ENCODE assay signal across 11 cellular contexts in genomic region chr17:16442141-16442540, GRCh38. TPM values are rescaled to one million over a fixed set of nuclear protein-coding genes. Genes with fewer than 3 reads are reported as not detected.
DNase-seq lines count a peak whose midpoint lies in the region; ATAC-seq and TF ChIP-seq lines count a peak whose summit lies in the region.
"Had no signal": no experiment of that assay in that cellular context is flagged by ENCODE, and none has a peak within 500 bp of the region (broad histone marks: within the 10 kb centered on the region; RNA-seq: fewer than 3 reads in every experiment).

No MANE protein-coding gene starts in this region.

- no peak overlapping the region for H3K27ac Mint-ChIP-seq in activated naive CD4-positive, alpha-beta T cell treated with anti-CD3 and anti-CD28 coated beads, Interleukin-2, amount 10 ng/mL, durations not matched to agents 7 days and 5 days
- H3K27ac Mint-ChIP-seq in stimulated activated memory B cell treated with anti-CD40 and anti-IgM and Interleukin-4, amounts not matched to agents 10 μg/mL and 1 μg/mL and 100 μg/mL, for 72 hours: peak overlapping the region; percentile 37

- peak overlapping the region; percentile 6 for H3K4me3 Mint-ChIP-seq in activated naive CD4-positive, alpha-beta T cell treated with anti-CD3 and anti-CD28 coated beads, Interleukin-2, amount 10 ng/mL, durations not matched to agents 7 days and 5 days
- H3K4me3 Mint-ChIP-seq in stimulated activated memory B cell treated with anti-CD40 and anti-IgM and Interleukin-4, amounts not matched to agents 10 μg/mL and 1 μg/mL and 100 μg/mL, for 72 hours: peak overlapping the region; percentile 58

- H3F3A ChIP-seq in PC-3 (ENCODE audit: low read length, unreplicated experiment): peaks cover 40% of the 10 kb centered on the region

- H3K4me2 ChIP-seq in PC-3 (ENCODE audit: low read length): peak overlapping the region; percentile 86

- POLR2A ChIA-PET in PC-3 (lab: Charles Lee; ENCODE audit: unreplicated experiment): no interaction called here

- no peaks in the 10 kb centered on the region for H3K9me2 ChIP-seq in PC-3 (replicated peaks; ENCODE audit: low read length)

- H3K27ac ChIP-seq in PC-3 (ENCODE audit: low read length) (no peak overlapping the region), coronary artery (no peak overlapping the region), gastroesophageal sphincter (no peak overlapping the region)

- no peak for TF ChIP-seq EP300 in gastroesophageal sphincter (IDR thresholded peaks at IDR 0.05)

- 93% methylated on average over 1 of the region's 1 CpG; no CpG with 5 or more reads in 1 of the 2 donors for WGBS in gastroesophageal sphincter (ENCODE audit: low coverage in 1 of 2), 2 donors

- TF ChIP-seq CTCF in PC-3 (conservative IDR thresholded peaks at IDR 0.05; ENCODE audit: low read depth, low read length) (no peak), coronary artery (IDR thresholded peaks at IDR 0.05) (no peak), gastroesophageal sphincter (IDR thresholded peaks at IDR 0.05) (no peak)

- BruUV-seq in PC-3 (replicated peaks; lab: Mats Ljungman, UMichigan): no TSS peak

- no peaks in the 10 kb centered on the region for H3K27me3 Mint-ChIP-seq in activated naive CD4-positive, alpha-beta T cell treated with anti-CD3 and anti-CD28 coated beads, Interleukin-2, amount 10 ng/mL, durations not matched to agents 7 days and 5 days
- no peaks in the 10 kb centered on the region for H3K27me3 Mint-ChIP-seq in stimulated activated memory B cell treated with anti-CD40 and anti-IgM and Interleukin-4, amounts not matched to agents 10 μg/mL and 1 μg/mL and 100 μg/mL, for 72 hours

- ATAC-seq in PC-3 (no peak), gastroesophageal sphincter (no peak)
- no peak for ATAC-seq in stimulated activated memory B cell treated with anti-CD40 and anti-IgM and Interleukin-4, amounts not matched to agents 10 μg/mL and 1 μg/mL and 100 μg/mL, for 72 hours
- ATAC-seq: Right ventricle myocardium inferior had no signal

- no peaks in the 10 kb centered on the region for H3K9me3 Mint-ChIP-seq in activated naive CD4-positive, alpha-beta T cell treated with anti-CD3 and anti-CD28 coated beads, Interleukin-2, amount 10 ng/mL, durations not matched to agents 7 days and 5 days
- H3K9me3 Mint-ChIP-seq in stimulated activated memory B cell treated with anti-CD40 and anti-IgM and Interleukin-4, amounts not matched to agents 10 μg/mL and 1 μg/mL and 100 μg/mL, for 72 hours: no peaks in the 10 kb centered on the region

- intact Hi-C loops in PC-3 (cut with micrococcal nuclease): no loop called here

- peaks cover 50% of the 10 kb centered on the region for H3K4me1 Mint-ChIP-seq in activated naive CD4-positive, alpha-beta T cell treated with anti-CD3 and anti-CD28 coated beads, Interleukin-2, amount 10 ng/mL, durations not matched to agents 7 days and 5 days
- H3K4me1 Mint-ChIP-seq in stimulated activated memory B cell treated with anti-CD40 and anti-IgM and Interleukin-4, amounts not matched to agents 10 μg/mL and 1 μg/mL and 100 μg/mL, for 72 hours: peaks cover 51% of the 10 kb centered on the region

- no peaks in the 10 kb centered on the region for H3K9me3 ChIP-seq in PC-3 (ENCODE audit: low read length)
- no peaks in the 10 kb centered on the region for H3K9me3 ChIP-seq in gastroesophageal sphincter
- H3K9me3 ChIP-seq: tibial nerve had no signal

- no peak for TF ChIP-seq POLR2A in gastroesophageal sphincter (IDR thresholded peaks at IDR 0.05)

- peaks cover 45% of the 10 kb centered on the region for H3K79me2 ChIP-seq in PC-3 (ENCODE audit: low read length)

- no peak overlapping the region for H3K9ac ChIP-seq in PC-3 (ENCODE audit: low read length)

- H3K27me3 ChIP-seq in PC-3 (ENCODE audit: low read length) (no peaks in the 10 kb centered on the region), gastroesophageal sphincter (no peaks in the 10 kb centered on the region)
- H3K27me3 ChIP-seq: tibial nerve had no signal

- no peak overlapping the region for H2AFZ ChIP-seq in PC-3 (ENCODE audit: low read length)

- peaks cover 55% of the 10 kb centered on the region for H3K36me3 Mint-ChIP-seq in activated naive CD4-positive, alpha-beta T cell treated with anti-CD3 and anti-CD28 coated beads, Interleukin-2, amount 10 ng/mL, durations not matched to agents 7 days and 5 days
- peaks cover 55% of the 10 kb centered on the region for H3K36me3 Mint-ChIP-seq in stimulated activated memory B cell treated with anti-CD40 and anti-IgM and Interleukin-4, amounts not matched to agents 10 μg/mL and 1 μg/mL and 100 μg/mL, for 72 hours

- CTCF ChIA-PET in activated naive CD4-positive, alpha-beta T cell treated with anti-CD3 and anti-CD28 coated beads, Interleukin-2, amount 10 ng/mL, durations not matched to agents 7 days and 5 days (lab: Charles Lee): interaction anchor here (1.0 to 3.0 kb wide), 4 partner anchors 9 to 79 kb away, joined by 3 to 15 read pairs (median 6); no protein-coding TSS in a partner anchor
- CTCF ChIA-PET in PC-3 (lab: Charles Lee): no interaction called here

- peak overlapping the region; percentile 87 for H3K4me3 ChIP-seq in PC-3 (ENCODE audit: low read length)
- peak overlapping the region; percentile 13 for H3K4me3 ChIP-seq in coronary artery
- H3K4me3 ChIP-seq in gastroesophageal sphincter: no peak overlapping the region
- H3K4me3 ChIP-seq: tibial nerve had no signal

- H3K36me3 ChIP-seq in PC-3 (ENCODE audit: low read depth, low read length): peaks cover 64% of the 10 kb centered on the region
- H3K36me3 ChIP-seq in gastroesophageal sphincter: peaks cover 0 to 59% of the 10 kb centered on the region in 2 donors

- peaks cover 56% of the 10 kb centered on the region for H4K20me1 ChIP-seq in PC-3 (ENCODE audit: low read length)

- DNase-seq in activated naive CD4-positive, alpha-beta T cell treated with anti-CD3 and anti-CD28 coated beads, Interleukin-2, amount 10 ng/mL, durations not matched to agents 7 days and 5 days: no peak
- no peak for DNase-seq in activated naive CD4-positive, alpha-beta T cell treated with Interleukin-2 at 50 U/mL for 16 hours
- DNase-seq in PC-3 (peak; percentile 25), coronary artery (ENCODE audit: low spot score) (no peak), DMS79 (lab: John Stamatoyannopoulos, UW) (no peak), HuH-7 (ENCODE audit: low spot score) (no peak)
- DNase-seq: effector CD4-positive, alpha-beta T cell had no signal

- peaks cover 32% of the 10 kb centered on the region for H3K4me1 ChIP-seq in PC-3 (ENCODE audit: insufficient read depth, low read length)
- H3K4me1 ChIP-seq in gastroesophageal sphincter: peaks cover 6 to 68% (median 10%) of the 10 kb centered on the region in 3 donors

RNA-seq across cellular contexts. Expression of gene TRPV2, which starts 26.8 kb away (rescaled TPM):
- 0.69 and 1.9 TPM in 2 replicates for total RNA-seq in PC-3 (2014; rRNA removed)
- total RNA-seq in gastroesophageal sphincter: 10 to 100 TPM in 3 of 4 donors, 1 to 10 TPM in 1; 6.5 to 15.5 (median 11.6) TPM

RNA-seq across cellular contexts. Expression of gene LRRC75A, which starts 49.9 kb away (rescaled TPM):
- 15.8 and 19.4 TPM in 2 replicates for total RNA-seq in PC-3 (2014; rRNA removed)
- total RNA-seq in gastroesophageal sphincter: 1 to 10 TPM in 3 of 4 donors, under 1 TPM in 1; 0.94 to 4.0 (median 2.3) TPM

Comparison
In these comparisons a context has a peak if more than half of its experiments do, and no peak if none do; other contexts are left out.
1. H3K4me3 ChIP-seq: peak in PC-3 (single experiment) and coronary artery (single experiment); none in gastroesophageal sphincter (0 of 2).